In genomic region chr5:171705830-171706229, GRCh38 we compare ENCODE assay signal across 14 cellular contexts.
A peak's percentile ranks its signal among the peaks of the same experiment; 100 is the strongest.
DNase-seq lines count a peak whose midpoint lies in the region; ATAC-seq and TF ChIP-seq lines count a peak whose summit lies in the region.
"Had no signal": no experiment of that assay in that cellular context is flagged by ENCODE, and none has a peak within 500 bp of the region (broad histone marks: within the 10 kb centered on the region; RNA-seq: fewer than 3 reads in every experiment).

No MANE protein-coding gene starts in this region.

- WGBS in H9 (ENCODE audit: extremely low coverage, insufficient read length, low lambda C conversion rate): no CpG with 5 or more reads among the region's 4 CpGs
- WGBS in esophagus muscularis mucosa: 90% methylated on average over 4 of the region's 4 CpGs

- no peaks in the 10 kb centered on the region for H3K9me3 Mint-ChIP-seq in H9
- H3K9me3 Mint-ChIP-seq in type B pancreatic cell: no peaks in the 10 kb centered on the region
- no peaks in the 10 kb centered on the region for H3K9me3 Mint-ChIP-seq in activated T-cell treated with anti-CD3 and anti-CD28 coated beads, Interleukin-2, amount 50 U/mL, for 72 hours
- H3K9me3 Mint-ChIP-seq: CD4-positive, alpha-beta T cell had no signal

- H3K9ac ChIP-seq in H9 (ENCODE audit: extremely low read depth, insufficient read length, low read length) (no peak overlapping the region), colonic mucosa (ENCODE audit: low read depth in 2 of 2, low read length in 2 of 2) (no peak overlapping the region)
- H3K9ac ChIP-seq: GM23248 had no signal

- H3K23ac ChIP-seq in H9 (ENCODE audit: insufficient read length, low read depth, low read length): no peak overlapping the region

- TF ChIP-seq CTCF in H9 (conservative IDR thresholded peaks at IDR 0.05): no peak
- no peak for TF ChIP-seq CTCF in colonic mucosa (IDR thresholded peaks at IDR 0.05)
- no peak for TF ChIP-seq CTCF in esophagus muscularis mucosa (IDR thresholded peaks at IDR 0.05)
- no peak for TF ChIP-seq CTCF in type B pancreatic cell (conservative IDR thresholded peaks at IDR 0.05)

- H3K4me2 ChIP-seq in H9 (ENCODE audit: insufficient read depth, insufficient read length, low read length): no peak overlapping the region

- no peak for TF ChIP-seq POLR2A in esophagus muscularis mucosa (IDR thresholded peaks at IDR 0.05; ENCODE audit: low read depth)

- peak; percentile 13 for DNase-seq in H9
- DNase-seq in colonic mucosa: peak; percentile 3
- peak; percentile 72 for DNase-seq in esophagus muscularis mucosa (ENCODE audit: extremely low spot score)
- DNase-seq in type B pancreatic cell (ENCODE audit: extremely low spot score, unreplicated experiment): peak; percentile 15
- no peak for DNase-seq in activated T-cell treated with anti-CD3 and anti-CD28 coated beads, Interleukin-2, amount 50 U/mL, for 72 hours
- DNase-seq: ACHN; C1 segment of cervical spinal cord; CD4-positive, alpha-beta T cell; COR-L47; GF-D8; GM23248 had no signal

- no peak overlapping the region for H2AFZ ChIP-seq in H9 (ENCODE audit: low read length)
- H2AFZ ChIP-seq: GM23248 had no signal

- no peak overlapping the region for H2BK120ac ChIP-seq in H9 (ENCODE audit: low read depth, low read length, poor library complexity, severe bottlenecking)

- no peak overlapping the region for H3K18ac ChIP-seq in H9 (ENCODE audit: insufficient read length, low read depth, low read length)

- H3K36me3 ChIP-seq in colonic mucosa (no peaks in the 10 kb centered on the region), esophagus muscularis mucosa (no peaks in the 10 kb centered on the region)

- H3K9me3 ChIP-seq in H9 (ENCODE audit: control insufficient read depth, low read depth, low read length) (no peaks in the 10 kb centered on the region), colonic mucosa (no peaks in the 10 kb centered on the region), esophagus muscularis mucosa (no peaks in the 10 kb centered on the region)

- H4K20me1 ChIP-seq in H9 (ENCODE audit: control insufficient read depth, insufficient read depth, insufficient read length): no peaks in the 10 kb centered on the region

- H2BK5ac ChIP-seq in H9 (ENCODE audit: insufficient read length, low read length): no peak overlapping the region

- H3K27ac ChIP-seq in H9 (ENCODE audit: insufficient read length, low read depth, low read length) (no peak overlapping the region), colonic mucosa (no peak overlapping the region), esophagus muscularis mucosa (replicated peaks in 1 of 4) (no peak overlapping the region)
- H3K27ac ChIP-seq: GM23248 had no signal

- H3K4me1 ChIP-seq in H9 (ENCODE audit: insufficient read depth, low read length) (no peaks in the 10 kb centered on the region), colonic mucosa (no peaks in the 10 kb centered on the region), esophagus muscularis mucosa (peaks cover 0 to 6% (median 0%) of the 10 kb centered on the region in 4 donors)

- ATAC-seq in activated T-cell treated with anti-CD3 and anti-CD28 coated beads, Interleukin-2, amount 50 U/mL, for 72 hours (replicated peaks in 1 of 2): no peak
- ATAC-seq in GM21529 (IDR thresholded peaks at IDR 0.05; ENCODE audit: unreplicated experiment) (no peak), HG03378 (IDR thresholded peaks at IDR 0.05; ENCODE audit: unreplicated experiment) (no peak)

- H3K4me1 Mint-ChIP-seq in H9: peaks cover 0 to 6% of the 10 kb centered on the region in 2 experiments; a peak in 3 of 4 replicates
- H3K4me1 Mint-ChIP-seq in type B pancreatic cell (ENCODE audit: unreplicated experiment): peaks cover 20% of the 10 kb centered on the region
- H3K4me1 Mint-ChIP-seq in activated T-cell treated with anti-CD3 and anti-CD28 coated beads, Interleukin-2, amount 50 U/mL, for 72 hours (ENCODE audit: low read depth): no peaks in the 10 kb centered on the region
- H3K4me1 Mint-ChIP-seq: B cell had no signal

- no peak overlapping the region for H2AK5ac ChIP-seq in H9 (ENCODE audit: insufficient read length, low read length)

- H4K8ac ChIP-seq in H9 (replicated peaks; ENCODE audit: insufficient read length, low read depth, low read length): no peak overlapping the region

- H3K56ac ChIP-seq in H9 (ENCODE audit: insufficient read length, low read depth, low read length): no peak overlapping the region

- H3K27me3 ChIP-seq in H9 (ENCODE audit: insufficient read depth, low read length) (no peaks in the 10 kb centered on the region), colonic mucosa (no peaks in the 10 kb centered on the region), esophagus muscularis mucosa (no peaks in the 10 kb centered on the region)

- H3K36me3 Mint-ChIP-seq in H9 (ENCODE audit: insufficient read depth in 1 of 3, low read depth in 3 of 3) (no peaks in the 10 kb centered on the region), type B pancreatic cell (no peaks in the 10 kb centered on the region)
- H3K36me3 Mint-ChIP-seq in activated T-cell treated with anti-CD3 and anti-CD28 coated beads, Interleukin-2, amount 50 U/mL, for 72 hours (ENCODE audit: insufficient read depth in 2 of 2): no peaks in the 10 kb centered on the region

- H2BK20ac ChIP-seq in H9 (ENCODE audit: low read depth, low read length, poor library complexity, severe bottlenecking): no peak overlapping the region

- intact Hi-C loops in colonic mucosa (cut with DNase I): no loop called here
- intact Hi-C loops in esophagus muscularis mucosa (cut with DNase I): no loop called here

- H3K27me3 Mint-ChIP-seq in H9 (ENCODE audit: low read depth) (peaks cover 6% of the 10 kb centered on the region), type B pancreatic cell (peaks cover 5% of the 10 kb centered on the region)
- peaks cover 20% of the 10 kb centered on the region for H3K27me3 Mint-ChIP-seq in activated T-cell treated with anti-CD3 and anti-CD28 coated beads, Interleukin-2, amount 50 U/mL, for 72 hours (ENCODE audit: low read depth)
- H3K27me3 Mint-ChIP-seq: CD4-positive, alpha-beta T cell had no signal

- H3K23me2 ChIP-seq in H9 (ENCODE audit: insufficient read length, low read depth, low read length, poor library complexity, severe bottlenecking): no peaks in the 10 kb centered on the region

- no peaks in the 10 kb centered on the region for H3K79me1 ChIP-seq in H9 (ENCODE audit: insufficient read depth, low read depth, low read length, poor library complexity, severe bottlenecking)

- H3K4ac ChIP-seq in H9 (ENCODE audit: low read depth, low read length): no peak overlapping the region

- H3K4me3 ChIP-seq in colonic mucosa: no peak overlapping the region
- H3K4me3 ChIP-seq in esophagus muscularis mucosa: no peak overlapping the region
- H3K4me3 ChIP-seq: GM23248 had no signal

- no peak overlapping the region for H3K14ac ChIP-seq in H9 (ENCODE audit: insufficient read depth, low read length)

- no peak overlapping the region for H4K5ac ChIP-seq in H9 (ENCODE audit: insufficient read length, low read depth, low read length)

- TF ChIP-seq EP300 in esophagus muscularis mucosa (IDR thresholded peaks at IDR 0.05): no peak

- H2BK15ac ChIP-seq in H9 (ENCODE audit: low read depth, low read length): no peak overlapping the region

- no peaks in the 10 kb centered on the region for H3K79me2 ChIP-seq in H9 (ENCODE audit: insufficient read depth, low read length)

- H4K91ac ChIP-seq in H9 (ENCODE audit: insufficient read length, low read depth, low read length): no peak overlapping the region

- no peak overlapping the region for H3K4me3 Mint-ChIP-seq in H9
- no peak overlapping the region for H3K4me3 Mint-ChIP-seq in type B pancreatic cell
- H3K4me3 Mint-ChIP-seq in activated T-cell treated with anti-CD3 and anti-CD28 coated beads, Interleukin-2, amount 50 U/mL, for 72 hours: no peak overlapping the region
- H3K4me3 Mint-ChIP-seq: B cell; CD4-positive, alpha-beta T cell had no signal

- no peak overlapping the region; a peak in 1 of 7 replicates for H3K27ac Mint-ChIP-seq in H9
- H3K27ac Mint-ChIP-seq in type B pancreatic cell: no peak overlapping the region
- no peak overlapping the region for H3K27ac Mint-ChIP-seq in activated T-cell treated with anti-CD3 and anti-CD28 coated beads, Interleukin-2, amount 50 U/mL, for 72 hours
- H3K27ac Mint-ChIP-seq: B cell; CD4-positive, alpha-beta T cell had no signal

- H2BK12ac ChIP-seq in H9 (ENCODE audit: insufficient read length, low read depth, low read length): no peak overlapping the region

- H3T11ph ChIP-seq in H9 (ENCODE audit: low read length): no peak overlapping the region

Comparison
In these comparisons a context has a peak if more than half of its experiments do, and no peak if none do; other contexts are left out.
1. DNase-seq: peak in H9 (single experiment), colonic mucosa (single experiment), esophagus muscularis mucosa (single experiment) and type B pancreatic cell (single experiment); none in activated T-cell treated with anti-CD3 and anti-CD28 coated beads, Interleukin-2, amount 50 U/mL, for 72 hours (0 of 2).